ENCODE assay signal across 1 cellular context in the genomic region with DNA sequence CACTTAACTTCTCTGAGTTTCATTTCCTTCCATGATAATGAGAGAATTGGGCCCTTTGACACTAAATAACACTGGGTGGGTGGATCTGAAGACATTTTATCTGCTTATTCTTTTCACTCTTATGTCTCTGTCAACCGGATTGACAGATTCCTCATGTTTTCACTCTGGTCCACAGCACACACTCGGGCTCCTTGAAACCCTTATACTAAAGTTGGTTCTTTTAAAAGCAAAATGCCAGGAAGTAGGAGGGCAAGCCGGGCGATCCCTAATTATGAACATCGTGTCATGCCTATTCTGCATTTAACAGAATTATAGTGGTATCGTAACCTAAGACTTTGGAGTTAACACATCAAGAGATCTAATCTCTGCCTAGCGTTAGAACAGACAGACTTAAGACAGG.
TF ChIP-seq lines count a peak whose summit lies in the region.

No MANE protein-coding gene starts in this region.

TF ChIP-seq in HEK293, 187 proteins besides CTCF, POLR2A, EP300 and RAD21:
- no peak for TF ChIP-seq ZNF558 (tag by site-specific recombination; IDR thresholded peaks at IDR 0.05)
- TF ChIP-seq, protein P1, sequence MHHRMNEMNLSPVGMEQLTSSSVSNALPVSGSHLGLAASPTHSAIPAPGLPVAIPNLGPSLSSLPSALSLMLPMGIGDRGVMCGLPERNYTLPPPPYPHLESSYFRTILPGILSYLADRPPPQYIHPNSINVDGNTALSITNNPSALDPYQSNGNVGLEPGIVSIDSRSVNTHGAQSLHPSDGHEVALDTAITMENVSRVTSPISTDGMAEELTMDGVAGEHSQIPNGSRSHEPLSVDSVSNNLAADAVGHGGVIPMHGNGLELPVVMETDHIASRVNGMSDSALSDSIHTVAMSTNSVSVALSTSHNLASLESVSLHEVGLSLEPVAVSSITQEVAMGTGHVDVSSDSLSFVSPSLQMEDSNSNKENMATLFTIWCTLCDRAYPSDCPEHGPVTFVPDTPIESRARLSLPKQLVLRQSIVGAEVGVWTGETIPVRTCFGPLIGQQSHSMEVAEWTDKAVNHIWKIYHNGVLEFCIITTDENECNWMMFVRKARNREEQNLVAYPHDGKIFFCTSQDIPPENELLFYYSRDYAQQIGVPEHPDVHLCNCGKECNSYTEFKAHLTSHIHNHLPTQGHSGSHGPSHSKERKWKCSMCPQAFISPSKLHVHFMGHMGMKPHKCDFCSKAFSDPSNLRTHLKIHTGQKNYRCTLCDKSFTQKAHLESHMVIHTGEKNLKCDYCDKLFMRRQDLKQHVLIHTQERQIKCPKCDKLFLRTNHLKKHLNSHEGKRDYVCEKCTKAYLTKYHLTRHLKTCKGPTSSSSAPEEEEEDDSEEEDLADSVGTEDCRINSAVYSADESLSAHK (tag by site-specific recombination; IDR thresholded peaks at IDR 0.05) = peak; percentile 95
- no peak for TF ChIP-seq ZNF214 (tag by site-specific recombination; IDR thresholded peaks at IDR 0.05; ENCODE audit: borderline replicate concordance)
- TF ChIP-seq ZNF473 (tag by site-specific recombination; IDR thresholded peaks at IDR 0.05) = no peak
- TF ChIP-seq, protein P2, sequence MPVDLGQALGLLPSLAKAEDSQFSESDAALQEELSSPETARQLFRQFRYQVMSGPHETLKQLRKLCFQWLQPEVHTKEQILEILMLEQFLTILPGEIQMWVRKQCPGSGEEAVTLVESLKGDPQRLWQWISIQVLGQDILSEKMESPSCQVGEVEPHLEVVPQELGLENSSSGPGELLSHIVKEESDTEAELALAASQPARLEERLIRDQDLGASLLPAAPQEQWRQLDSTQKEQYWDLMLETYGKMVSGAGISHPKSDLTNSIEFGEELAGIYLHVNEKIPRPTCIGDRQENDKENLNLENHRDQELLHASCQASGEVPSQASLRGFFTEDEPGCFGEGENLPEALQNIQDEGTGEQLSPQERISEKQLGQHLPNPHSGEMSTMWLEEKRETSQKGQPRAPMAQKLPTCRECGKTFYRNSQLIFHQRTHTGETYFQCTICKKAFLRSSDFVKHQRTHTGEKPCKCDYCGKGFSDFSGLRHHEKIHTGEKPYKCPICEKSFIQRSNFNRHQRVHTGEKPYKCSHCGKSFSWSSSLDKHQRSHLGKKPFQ (tag by site-specific recombination; IDR thresholded peaks at IDR 0.05) = no peak
TF ChIP-seq in HEK293: peak in this region for 1.
